10 cellular contexts compared by ENCODE assay signal in the genomic region with DNA sequence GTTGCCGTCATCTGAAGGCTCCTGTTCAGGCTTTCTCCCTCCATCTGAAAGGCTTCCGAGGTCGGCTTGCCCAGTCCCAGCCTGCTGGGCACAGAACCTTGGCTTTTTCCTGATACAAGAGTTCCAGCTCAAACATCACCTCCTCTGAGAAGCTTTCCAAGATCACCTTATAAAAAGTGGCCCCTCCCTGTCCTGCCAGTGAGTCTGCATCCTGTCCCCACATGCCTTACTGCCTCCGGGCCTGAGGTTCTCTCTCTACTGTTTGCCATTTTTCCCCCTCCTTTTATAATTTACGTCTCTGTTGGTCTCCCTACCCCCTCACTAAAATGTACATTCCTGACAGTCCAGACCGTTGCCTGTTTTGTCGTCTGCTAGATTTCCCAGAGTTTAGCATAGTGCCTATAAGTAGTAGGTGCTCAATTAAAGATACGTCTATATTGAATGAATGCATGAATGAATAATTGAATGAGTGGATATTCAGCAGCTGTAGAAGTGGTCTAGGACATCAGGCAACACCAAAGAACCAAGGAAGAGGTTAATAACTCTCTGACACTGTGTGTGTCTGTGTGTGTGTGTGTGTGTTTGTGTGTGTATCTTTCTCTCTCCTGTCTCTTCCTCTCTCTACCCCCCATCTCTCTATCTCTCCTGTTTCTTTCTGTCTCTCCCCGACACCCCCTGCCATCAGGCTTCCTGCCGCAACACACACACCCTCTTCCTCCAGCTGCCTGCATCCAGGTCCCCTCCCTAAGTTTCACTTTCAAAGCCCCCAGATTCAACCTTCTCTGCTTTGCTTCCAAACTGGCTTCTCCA.
DNase-seq lines count a peak whose midpoint lies in the region; ATAC-seq and TF ChIP-seq lines count a peak whose summit lies in the region.
"Had no signal": no experiment of that assay in that cellular context is flagged by ENCODE, and none has a peak within 500 bp of the region (broad histone marks: within the 10 kb centered on the region; RNA-seq: fewer than 3 reads in every experiment).

No MANE protein-coding gene starts in this region.

- H3K4me1 ChIP-seq in right atrium auricular region = peaks cover 0 to 56% of the 10 kb centered on the region in 2 donors

- ATAC-seq in naive thymus-derived CD8-positive, alpha-beta T cell = peak; percentile 33 to 53
- ATAC-seq in GM21381 (IDR thresholded peaks at IDR 0.05; ENCODE audit: unreplicated experiment) (no peak), HG02610 (IDR thresholded peaks at IDR 0.05; ENCODE audit: unreplicated experiment) (no peak)

- intact Hi-C loops in cardiac septum (cut with DNase I) (no loop called here), posterior vena cava (cut with DNase I) (loop anchor here in 1 of 2 donors (5.0 to 10.0 kb wide), 2 partner anchors 60 to 302 kb away; no protein-coding TSS in a partner anchor)

- H3K4me3 ChIP-seq in right atrium auricular region = no peak overlapping the region
- H3K4me3 ChIP-seq: HAP-1 had no signal

- DNase-seq in right atrium auricular region (ENCODE audit: low spot score) (no peak), cardiac septum (ENCODE audit: low spot score) (no peak), posterior vena cava (ENCODE audit: low spot score) (no peak), GM10266 (ENCODE audit: extremely low spot score) (no peak)
- peak in 1 of 10 donors; percentile 5 for DNase-seq in naive thymus-derived CD8-positive, alpha-beta T cell
- DNase-seq: AML-193 had no signal

- no peak overlapping the region for H3K4me3 Mint-ChIP-seq in brain
- peak overlapping the region; percentile 41 to 84 (median 70) for H3K4me3 Mint-ChIP-seq in naive thymus-derived CD8-positive, alpha-beta T cell

- H3K27me3 Mint-ChIP-seq in brain = peaks cover 3% of the 10 kb centered on the region
- H3K27me3 Mint-ChIP-seq in naive thymus-derived CD8-positive, alpha-beta T cell = no peaks in the 10 kb centered on the region

- TF ChIP-seq CTCF in right atrium auricular region (IDR thresholded peaks at IDR 0.05) (no peak), brain (conservative IDR thresholded peaks at IDR 0.05) (no peak), GM10266 (IDR thresholded peaks at IDR 0.05; ENCODE audit: control insufficient read depth, insufficient read depth, low read depth, missing control alignments) (no peak)

- H3K36me3 ChIP-seq in right atrium auricular region = no peaks in the 10 kb centered on the region
- H3K36me3 ChIP-seq: HAP-1 had no signal

- H3K27me3 ChIP-seq in right atrium auricular region = no peaks in the 10 kb centered on the region

- peaks cover 4 to 30% (median 26%) of the 10 kb centered on the region in 5 experiments for H3K9me3 Mint-ChIP-seq in brain
- peaks cover 0 to 9% (median 0%) of the 10 kb centered on the region in 9 donors for H3K9me3 Mint-ChIP-seq in naive thymus-derived CD8-positive, alpha-beta T cell

- POLR2A ChIA-PET in naive thymus-derived CD8-positive, alpha-beta T cell (lab: Charles Lee) = interaction anchor here (1.0 kb wide), 1 partner anchor 11 kb away, joined by 3 read pairs; no protein-coding TSS in a partner anchor

- peaks cover 68% of the 10 kb centered on the region for H3K4me1 Mint-ChIP-seq in brain
- peaks cover 15 to 31% (median 25%) of the 10 kb centered on the region in 4 donors for H3K4me1 Mint-ChIP-seq in naive thymus-derived CD8-positive, alpha-beta T cell

- H3K27ac ChIP-seq in right atrium auricular region = peak overlapping the region; percentile 54 to 62

- H3K27ac Mint-ChIP-seq in brain = peak overlapping the region; percentile 81 to 96 (median 87)
- H3K27ac Mint-ChIP-seq in naive thymus-derived CD8-positive, alpha-beta T cell = peak overlapping the region in 9 of 10 donors; percentile 16 to 92 (median 63)

- H3K36me3 Mint-ChIP-seq in brain = no peaks in the 10 kb centered on the region
- H3K36me3 Mint-ChIP-seq in naive thymus-derived CD8-positive, alpha-beta T cell = no peaks in the 10 kb centered on the region

- peaks cover 0 to 11% of the 10 kb centered on the region in 2 donors for H3K9me3 ChIP-seq in right atrium auricular region
- H3K9me3 ChIP-seq: HAP-1 had no signal

Comparison
In these comparisons a context has a peak if more than half of its experiments do, and no peak if none do; other contexts are left out.
1. H3K4me3 Mint-ChIP-seq: peak in naive thymus-derived CD8-positive, alpha-beta T cell (10 of 10); none in brain (0 of 5).
2. ATAC-seq: peak in naive thymus-derived CD8-positive, alpha-beta T cell (2 of 2); none in GM21381 (single experiment) and HG02610 (single experiment).